In genomic region chr10:13223241-13223640, GRCh38 we compare ENCODE assay signal across 29 cellular contexts. TPM values are rescaled to one million over a fixed set of nuclear protein-coding genes. Genes with fewer than 3 reads are reported as not detected.
"Had no signal": no experiment of that assay in that cellular context is flagged by ENCODE, and none has a peak within 500 bp of the region (broad histone marks: within the 10 kb centered on the region; RNA-seq: fewer than 3 reads in every experiment).

No MANE protein-coding gene starts in this region.

- ATAC-seq: stimulated activated effector memory CD8-positive, alpha-beta T cell treated with anti-CD3 and anti-CD28 coated beads, Interleukin-12 subunit alpha, Interleukin-12 subunit beta, amount 100 ng/mL, for 72 hours; stimulated activated memory B cell treated with anti-CD40 and anti-IgM and Interleukin-4, amounts not matched to agents 10 μg/mL and 1 μg/mL and 100 μg/mL, for 72 hours; stimulated activated naive B cell treated with anti-CD40 and anti-IgM and Interleukin-4, amounts not matched to agents 10 μg/mL and 1 μg/mL and 100 μg/mL, for 72 hours; stimulated activated naive CD8-positive, alpha-beta T cell treated with anti-CD3 and anti-CD28 coated beads, Interleukin-15, amount 100 ng/mL, for 72 hours; stimulated activated naive CD8-positive, alpha-beta T cell treated with anti-CD3 and anti-CD28 coated beads, Interleukin-15, Interleukin-2, amounts not matched to agents 100 U/mL and 50 U/mL, for 24 hours; upper lobe of right lung had no signal

- DNase-seq: stimulated activated CD4-positive, alpha-beta T cell treated with anti-CD3 and anti-CD28 coated beads, Interleukin-2, amount 100 ng/mL, for 48 hours; stimulated activated CD4-positive, alpha-beta T cell treated with anti-CD3 and anti-CD28 coated beads, Interleukin-4, amount 100 ng/mL, for 1 hour; stimulated activated CD4-positive, alpha-beta T cell treated with anti-CD3 and anti-CD28 coated beads, Interleukin-4, amount 100 ng/mL, for 24 hours; stimulated activated CD4-positive, alpha-beta T cell treated with anti-CD3 and anti-CD28 coated beads, Interleukin-4, amount 100 ng/mL, for 4 hours; stimulated activated CD8-positive, alpha-beta memory T cell treated with anti-CD3 and anti-CD28 coated beads, Interleukin-4, amount 100 ng/mL, for 48 hours; stimulated activated naive B cell treated with anti-CD40 and anti-IgM and Interleukin-4, amounts not matched to agents 10 μg/mL and 1 μg/mL and 100 μg/mL, for 72 hours; stimulated activated naive CD4-positive, alpha-beta T cell; stimulated activated naive CD4-positive, alpha-beta T cell treated with Interleukin-2 at 50 U/mL for 16 hours; stimulated activated naive CD8-positive, alpha-beta T cell treated with anti-CD3 and anti-CD28 coated beads, Interleukin-15, amount 100 ng/mL, for 72 hours; stimulated activated naive CD8-positive, alpha-beta T cell treated with anti-CD3 and anti-CD28 coated beads, Interleukin-15, Interleukin-2, amounts not matched to agents 100 U/mL and 50 U/mL, for 24 hours; stomach; substantia nigra; testis; thyroid gland; transverse colon; upper lobe of left lung; uterus had no signal

- H3K4me1 ChIP-seq: stomach, suprapubic skin, testis, thyroid gland, tibial nerve, transverse colon, upper lobe of left lung, upper lobe of right lung, uterus, vagina had no signal

- H3K9me3 ChIP-seq: stomach, suprapubic skin, testis, thoracic aorta, thyroid gland, tibial artery, tibial nerve, transverse colon, upper lobe of left lung, upper lobe of right lung, uterus, vagina had no signal

- H3K36me3 ChIP-seq: stomach, suprapubic skin, thoracic aorta, thyroid gland, tibial artery, tibial nerve, transverse colon, upper lobe of left lung, upper lobe of right lung, uterus, vagina had no signal

- H3K27me3 ChIP-seq: stomach, suprapubic skin, testis, thyroid gland, tibial artery, tibial nerve, transverse colon, upper lobe of left lung, upper lobe of right lung, uterus, vagina had no signal

- H3K4me3 ChIP-seq: stomach, suprapubic skin, testis, thoracic aorta, thyroid gland, tibial artery, tibial nerve, transverse colon, upper lobe of left lung, upper lobe of right lung, uterus, vagina had no signal

- H3K27ac ChIP-seq: stomach, suprapubic skin, testis, thoracic aorta, thyroid gland, tibial artery, tibial nerve, transverse colon, upper lobe of left lung, upper lobe of right lung, uterus, vagina had no signal

RNA-seq across cellular contexts. Expression of gene UCMA, which starts 10.9 kb away (rescaled TPM):
- total RNA-seq: stomach, subcutaneous adipose tissue, suprapubic skin, temporal lobe, thoracic aorta, thyroid gland, tibial nerve, transverse colon, upper lobe of left lung, upper lobe of right lung, ureter, urinary bladder, vagina had no signal
- polyA plus RNA-seq: stomach, urinary bladder had no signal
